ENCODE assay signal across 11 cellular contexts in the genomic region with DNA sequence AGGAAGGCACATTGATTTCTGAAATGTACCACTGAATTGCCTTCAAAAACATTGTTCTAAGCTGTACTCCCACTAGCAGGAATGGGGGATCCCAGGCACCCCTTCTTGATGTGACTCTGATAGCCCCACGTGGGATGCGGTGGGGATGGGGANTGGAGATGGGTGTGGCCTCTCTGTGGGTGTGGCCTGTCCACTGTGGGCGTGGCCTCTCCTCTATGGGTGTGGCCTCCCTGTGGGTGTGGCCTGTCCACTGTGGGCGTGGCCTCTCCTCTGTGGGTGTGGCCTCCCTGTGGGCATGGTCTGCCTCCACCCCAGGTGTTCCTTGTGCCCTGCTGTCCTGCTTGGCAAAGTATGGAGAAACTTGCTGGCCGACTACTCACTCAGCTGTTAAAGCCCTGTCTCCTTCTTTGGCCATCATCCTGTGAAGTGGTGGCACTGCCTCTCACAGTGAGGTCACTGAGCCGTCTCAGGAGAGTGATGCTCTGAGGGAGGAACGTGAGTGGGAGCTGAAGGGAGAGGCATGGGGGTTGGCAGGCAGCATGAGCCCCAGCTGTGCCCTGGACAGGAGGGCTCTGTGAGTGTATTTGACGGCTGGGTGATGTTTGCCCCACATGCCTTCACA. TPM values are rescaled to one million over a fixed set of nuclear protein-coding genes. Genes with fewer than 3 reads are reported as not detected.
DNase-seq lines count a peak whose midpoint lies in the region; ATAC-seq, FAIRE-seq and TF ChIP-seq lines count a peak whose summit lies in the region.
"Had no signal": no experiment of that assay in that cellular context is flagged by ENCODE, and none has a peak within 500 bp of the region (broad histone marks: within the 10 kb centered on the region; RNA-seq: fewer than 3 reads in every experiment).

No MANE protein-coding gene starts in this region.

- ATAC-seq in SK-N-SH treated with all-trans-retinoic acid at 6 μM for 48 hours (peak; percentile 50), esophagus mucosa (peak; percentile 60), GM21360 (IDR thresholded peaks at IDR 0.05; ENCODE audit: unreplicated experiment) (no peak), HG03135 (IDR thresholded peaks at IDR 0.05; ENCODE audit: unreplicated experiment) (no peak)
- ATAC-seq in stimulated activated effector memory CD8-positive, alpha-beta T cell treated with anti-CD3 and anti-CD28 coated beads, Interleukin-12 subunit alpha, Interleukin-12 subunit beta, amount 100 ng/mL, for 72 hours, result peak; percentile 19
- ATAC-seq: gastroesophageal sphincter had no signal

- H3K4me3 Mint-ChIP-seq in stimulated activated effector memory CD8-positive, alpha-beta T cell treated with anti-CD3 and anti-CD28 coated beads, Interleukin-12 subunit alpha, Interleukin-12 subunit beta, amount 100 ng/mL, for 72 hours, result no peak overlapping the region
- H3K4me3 Mint-ChIP-seq: stimulated activated naive B cell treated with anti-CD40 and anti-IgM and Interleukin-4, amounts not matched to agents 10 μg/mL and 1 μg/mL and 100 μg/mL, for 72 hours had no signal

- H3K4me1 Mint-ChIP-seq in stimulated activated effector memory CD8-positive, alpha-beta T cell treated with anti-CD3 and anti-CD28 coated beads, Interleukin-12 subunit alpha, Interleukin-12 subunit beta, amount 100 ng/mL, for 72 hours, result peaks cover 6% of the 10 kb centered on the region
- H3K4me1 Mint-ChIP-seq: stimulated activated naive B cell treated with anti-CD40 and anti-IgM and Interleukin-4, amounts not matched to agents 10 μg/mL and 1 μg/mL and 100 μg/mL, for 72 hours had no signal

- H3K9me3 Mint-ChIP-seq in stimulated activated effector memory CD8-positive, alpha-beta T cell treated with anti-CD3 and anti-CD28 coated beads, Interleukin-12 subunit alpha, Interleukin-12 subunit beta, amount 100 ng/mL, for 72 hours, result no peaks in the 10 kb centered on the region

- H3K36me3 Mint-ChIP-seq in stimulated activated effector memory CD8-positive, alpha-beta T cell treated with anti-CD3 and anti-CD28 coated beads, Interleukin-12 subunit alpha, Interleukin-12 subunit beta, amount 100 ng/mL, for 72 hours, result no peaks in the 10 kb centered on the region
- H3K36me3 Mint-ChIP-seq: stimulated activated naive B cell treated with anti-CD40 and anti-IgM and Interleukin-4, amounts not matched to agents 10 μg/mL and 1 μg/mL and 100 μg/mL, for 72 hours had no signal

- no peak for FAIRE-seq in GM12892 (lab: Jason Lieb, UNC)

- no peak for TF ChIP-seq POLR2A in GM12892 (IDR thresholded peaks at IDR 0.05; ENCODE audit: low read depth, low read length)

- no peak overlapping the region for H3K27ac Mint-ChIP-seq in stimulated activated effector memory CD8-positive, alpha-beta T cell treated with anti-CD3 and anti-CD28 coated beads, Interleukin-12 subunit alpha, Interleukin-12 subunit beta, amount 100 ng/mL, for 72 hours
- H3K27ac Mint-ChIP-seq: stimulated activated naive B cell treated with anti-CD40 and anti-IgM and Interleukin-4, amounts not matched to agents 10 μg/mL and 1 μg/mL and 100 μg/mL, for 72 hours had no signal

- peak; percentile 70 for DNase-seq in activated CD8-positive, alpha-beta memory T cell treated with anti-CD3 and anti-CD28 coated beads for 24 hours
- no peak for DNase-seq in activated CD8-positive, alpha-beta memory T cell treated with anti-CD3 and anti-CD28 coated beads, Interleukin-2, amount 50 U/mL, for 4 hours
- DNase-seq in stimulated activated effector memory CD8-positive, alpha-beta T cell treated with anti-CD3 and anti-CD28 coated beads, Interleukin-12 subunit alpha, Interleukin-12 subunit beta, amount 100 ng/mL, for 72 hours (ENCODE audit: low spot score in 2 of 2), result peak; percentile 39 to 73
- no peak for DNase-seq in GM12892 (ENCODE audit: insufficient read length)
- DNase-seq: NCI-H187; stimulated activated naive B cell treated with anti-CD40 and anti-IgM and Interleukin-4, amounts not matched to agents 10 μg/mL and 1 μg/mL and 100 μg/mL, for 72 hours had no signal

TF ChIP-seq in SK-N-SH treated with all-trans-retinoic acid at 6 μM for 48 hours, 23 proteins besides CTCF, POLR2A, EP300 and RAD21:
- no peak for TF ChIP-seq GLIS3 (CRISPR knock-in tag; IDR thresholded peaks at IDR 0.05)

RNA-seq across cellular contexts. Expression of a gene that starts 6.7 kb away (rescaled TPM):
- 33.8 TPM for total RNA-seq in esophagus mucosa
- 0.57 TPM for polyA plus RNA-seq in GM12892 (2012; ENCODE audit: missing spikeins)

Comparison
In these comparisons a context has a peak if more than half of its experiments do, and no peak if none do; other contexts are left out.
1. DNase-seq: peak in activated CD8-positive, alpha-beta memory T cell treated with anti-CD3 and anti-CD28 coated beads for 24 hours (single experiment) and stimulated activated effector memory CD8-positive, alpha-beta T cell treated with anti-CD3 and anti-CD28 coated beads, Interleukin-12 subunit alpha, Interleukin-12 subunit beta, amount 100 ng/mL, for 72 hours (2 of 2); none in activated CD8-positive, alpha-beta memory T cell treated with anti-CD3 and anti-CD28 coated beads, Interleukin-2, amount 50 U/mL, for 4 hours (single experiment) and GM12892 (single experiment).
2. ATAC-seq: peak in SK-N-SH treated with all-trans-retinoic acid at 6 μM for 48 hours (single experiment), esophagus mucosa (single experiment) and stimulated activated effector memory CD8-positive, alpha-beta T cell treated with anti-CD3 and anti-CD28 coated beads, Interleukin-12 subunit alpha, Interleukin-12 subunit beta, amount 100 ng/mL, for 72 hours (single experiment); none in GM21360 (single experiment) and HG03135 (single experiment).